In the genomic region with DNA sequence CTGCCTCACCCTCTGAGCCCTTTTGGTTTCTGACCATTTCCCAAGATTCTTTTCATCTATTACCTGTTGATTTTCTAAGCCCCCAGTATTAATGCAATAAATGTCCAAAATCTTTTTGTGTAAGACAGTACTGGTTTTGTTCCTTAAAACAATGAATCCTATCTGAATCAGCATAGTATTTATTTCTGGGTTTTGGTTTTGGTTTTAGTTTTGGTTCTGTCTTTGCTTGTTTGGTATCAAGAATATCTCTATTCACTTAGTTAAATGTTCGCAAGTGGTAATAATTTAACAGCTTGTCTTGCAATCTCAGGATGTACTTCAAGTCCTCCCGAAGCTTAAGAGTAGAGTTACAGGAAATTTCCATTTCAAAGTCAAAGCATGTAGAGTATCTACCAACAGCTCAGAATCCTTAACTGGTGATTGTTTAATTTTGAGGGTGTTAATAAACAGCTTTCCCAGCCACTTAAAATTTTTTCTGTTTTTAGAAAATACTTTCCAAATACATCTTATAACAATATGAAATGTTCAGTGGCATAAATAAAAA, we compare ENCODE assay signal across 15 cellular contexts.
A peak's percentile ranks its signal among the peaks of the same experiment; 100 is the strongest.
DNase-seq lines count a peak whose midpoint lies in the region; ATAC-seq and TF ChIP-seq lines count a peak whose summit lies in the region.
"Had no signal": no experiment of that assay in that cellular context is flagged by ENCODE, and none has a peak within 500 bp of the region (broad histone marks: within the 10 kb centered on the region; RNA-seq: fewer than 3 reads in every experiment).

No MANE protein-coding gene starts in this region.

- peaks cover 5 to 15% of the 10 kb centered on the region in 2 donors for H3K4me1 Mint-ChIP-seq in natural killer cell
- peaks cover 4 to 7% of the 10 kb centered on the region in 2 donors for H3K4me1 Mint-ChIP-seq in natural killer cell treated with Interleukin-12 subunit alpha and Interleukin-12 subunit beta and Interleukin-15 and Interleukin-18, amount 100 ng/mL, for 72 hours (ENCODE audit: low read depth in 2 of 2)
- H3K4me1 Mint-ChIP-seq: CD8-positive, alpha-beta memory T cell had no signal

- no peaks in the 10 kb centered on the region for H3K79me2 ChIP-seq in MM.1S (ENCODE audit: low read length)

- H2AFZ ChIP-seq in MM.1S (ENCODE audit: low read length), result peak overlapping the region; percentile 82

- H3K9me3 Mint-ChIP-seq in natural killer cell, result no peaks in the 10 kb centered on the region
- H3K9me3 Mint-ChIP-seq in natural killer cell treated with Interleukin-12 subunit alpha and Interleukin-12 subunit beta and Interleukin-15 and Interleukin-18, amount 100 ng/mL, for 72 hours, result no peaks in the 10 kb centered on the region
- H3K9me3 Mint-ChIP-seq: activated naive CD4-positive, alpha-beta T cell treated with anti-CD3 and anti-CD28 coated beads for 36 hours; CD8-positive, alpha-beta memory T cell had no signal

- peak overlapping the region; percentile 51 for H3K4me3 ChIP-seq in MM.1S (ENCODE audit: low read length)
- H3K4me3 ChIP-seq in lung, result no peak overlapping the region
- peak overlapping the region; percentile 31 for H3K4me3 ChIP-seq in upper lobe of right lung

- H3K9me2 ChIP-seq in MM.1S (replicated peaks; ENCODE audit: insufficient read depth, low read length), result no peaks in the 10 kb centered on the region

- ATAC-seq in natural killer cell (peak in 1 of 3 donors; percentile 22), lung (ENCODE audit: insufficient read depth, low FRiP score) (peak; percentile 53), upper lobe of right lung (peak; percentile 76)
- no peak for ATAC-seq in natural killer cell treated with Interleukin-12 subunit alpha and Interleukin-12 subunit beta and Interleukin-15 and Interleukin-18, amount 100 ng/mL, for 72 hours

- H3K4me1 ChIP-seq in MM.1S (ENCODE audit: low read length) (peaks cover 23% of the 10 kb centered on the region), lung (ENCODE audit: control insufficient read depth in 2 of 2, insufficient read depth in 2 of 2, low read length in 2 of 2) (peaks cover 0 to 2% of the 10 kb centered on the region in 2 donors), upper lobe of right lung (peaks cover 7% of the 10 kb centered on the region)

- peak overlapping the region; percentile 81 for H3K4me2 ChIP-seq in MM.1S (ENCODE audit: low read depth, low read length)

- H3K36me3 Mint-ChIP-seq in natural killer cell, result no peaks in the 10 kb centered on the region
- H3K36me3 Mint-ChIP-seq in natural killer cell treated with Interleukin-12 subunit alpha and Interleukin-12 subunit beta and Interleukin-15 and Interleukin-18, amount 100 ng/mL, for 72 hours, result no peaks in the 10 kb centered on the region
- H3K36me3 Mint-ChIP-seq: CD8-positive, alpha-beta memory T cell had no signal

- TF ChIP-seq CTCF in natural killer cell (IDR thresholded peaks at IDR 0.05) (no peak), MM.1S (IDR thresholded peaks at IDR 0.05; ENCODE audit: low read length) (no peak), lung (IDR thresholded peaks at IDR 0.05; ENCODE audit: control extremely low read depth, extremely low read depth) (no peak), upper lobe of right lung (IDR thresholded peaks at IDR 0.05) (no peak), GM10248 (IDR thresholded peaks at IDR 0.05; ENCODE audit: control extremely low read depth, extremely low read depth, low read depth, missing control alignments) (no peak)

- H4K20me1 ChIP-seq in MM.1S (ENCODE audit: insufficient read depth, low read length), result no peaks in the 10 kb centered on the region

- H3K27me3 Mint-ChIP-seq in natural killer cell (ENCODE audit: low read depth in 2 of 2), result peaks cover 0 to 6% of the 10 kb centered on the region in 2 donors
- H3K27me3 Mint-ChIP-seq in natural killer cell treated with Interleukin-12 subunit alpha and Interleukin-12 subunit beta and Interleukin-15 and Interleukin-18, amount 100 ng/mL, for 72 hours, result peaks cover 4 to 14% of the 10 kb centered on the region in 2 donors

- H3K36me3 ChIP-seq in MM.1S (replicated peaks; ENCODE audit: insufficient read depth, low read length) (no peaks in the 10 kb centered on the region), lung (ENCODE audit: control insufficient read depth in 2 of 2, insufficient read depth in 2 of 2, low read length in 2 of 2) (no peaks in the 10 kb centered on the region), upper lobe of right lung (no peaks in the 10 kb centered on the region)
- H3K36me3 ChIP-seq: brain microvascular endothelial cell had no signal

- H3K27ac ChIP-seq in MM.1S (ENCODE audit: low read length) (peak overlapping the region; percentile 42; the same call in 1 of the 2 replicates), lung (ENCODE audit: low read depth in 1 of 2, low read length in 1 of 2) (peak overlapping the region in 1 of 2 donors; percentile 80), upper lobe of right lung (peak overlapping the region; percentile 70)
- H3K27ac ChIP-seq: brain microvascular endothelial cell had no signal

- peak overlapping the region; percentile 52 for H3K4me3 Mint-ChIP-seq in natural killer cell
- H3K4me3 Mint-ChIP-seq in natural killer cell treated with Interleukin-12 subunit alpha and Interleukin-12 subunit beta and Interleukin-15 and Interleukin-18, amount 100 ng/mL, for 72 hours, result no peak overlapping the region
- H3K4me3 Mint-ChIP-seq: activated naive CD4-positive, alpha-beta T cell treated with anti-CD3 and anti-CD28 coated beads for 36 hours; CD8-positive, alpha-beta memory T cell had no signal

- H3K9ac ChIP-seq in MM.1S (ENCODE audit: low read length), result peak overlapping the region; percentile 7; the same call in 1 of the 2 replicates

- H3K27me3 ChIP-seq in MM.1S (replicated peaks; ENCODE audit: insufficient read depth, low read length) (no peaks in the 10 kb centered on the region), lung (ENCODE audit: control insufficient read depth, insufficient read depth) (no peaks in the 10 kb centered on the region), upper lobe of right lung (no peaks in the 10 kb centered on the region)
- H3K27me3 ChIP-seq: brain microvascular endothelial cell had no signal

- POLR2A ChIA-PET in GM10248 (lab: Yijun Ruan, JAX), result no interaction called here

- intact Hi-C loops in natural killer cell (cut with micrococcal nuclease), result no loop called here
- intact Hi-C loops in upper lobe of right lung (cut with DNase I), result no loop called here

- no peak for DNase-seq in natural killer cell
- no peak for DNase-seq in natural killer cell treated with Interleukin-12 subunit alpha and Interleukin-12 subunit beta and Interleukin-15 and Interleukin-18, amount 100 ng/mL, for 72 hours (ENCODE audit: low spot score)
- DNase-seq in MM.1S, result peak; percentile 58
- DNase-seq in lung (ENCODE audit: low spot score), result no peak
- no peak for DNase-seq in upper lobe of right lung
- no peak for DNase-seq in ecto neural progenitor cell (ENCODE audit: low spot score)
- DNase-seq in NCI-H446 (lab: John Stamatoyannopoulos, UW), result no peak
- no peak for DNase-seq in GM10248 (ENCODE audit: extremely low spot score)
- DNase-seq: ACHN; activated naive CD4-positive, alpha-beta T cell treated with anti-CD3 and anti-CD28 coated beads for 36 hours; brain microvascular endothelial cell; CD8-positive, alpha-beta memory T cell; hippocampal formation; left cardiac atrium; stimulated activated naive CD4-positive, alpha-beta T cell had no signal

- no peak overlapping the region for H3K27ac Mint-ChIP-seq in natural killer cell
- H3K27ac Mint-ChIP-seq in natural killer cell treated with Interleukin-12 subunit alpha and Interleukin-12 subunit beta and Interleukin-15 and Interleukin-18, amount 100 ng/mL, for 72 hours, result peak overlapping the region in 1 of 2 donors; percentile 10
- H3K27ac Mint-ChIP-seq: activated naive CD4-positive, alpha-beta T cell treated with anti-CD3 and anti-CD28 coated beads for 36 hours; CD8-positive, alpha-beta memory T cell had no signal

- no peaks in the 10 kb centered on the region for H3K9me3 ChIP-seq in MM.1S (replicated peaks; ENCODE audit: insufficient read depth, low read length)
- H3K9me3 ChIP-seq in lung (ENCODE audit: control insufficient read depth in 2 of 2, insufficient read depth in 1 of 2, low read length in 1 of 2), result no peaks in the 10 kb centered on the region
- H3K9me3 ChIP-seq in upper lobe of right lung, result no peaks in the 10 kb centered on the region

- H3F3A ChIP-seq in MM.1S (ENCODE audit: insufficient read depth, low read length), result peaks cover 10% of the 10 kb centered on the region; the same call in 1 of the 2 replicates

- CTCF ChIA-PET in GM10248 (lab: Yijun Ruan, JAX), result interaction anchor here (1.0 kb wide), 1 partner anchor 12 kb away, joined by 3 read pairs; no protein-coding TSS in a partner anchor

- WGBS in lung, 2 donors, result 23 to 39% methylated on average over 2 of the region's 2 CpGs

Comparison
In these comparisons a context has a peak if more than half of its experiments do, and no peak if none do; other contexts are left out.
1. ATAC-seq: peak in lung (single experiment) and upper lobe of right lung (single experiment); none in natural killer cell treated with Interleukin-12 subunit alpha and Interleukin-12 subunit beta and Interleukin-15 and Interleukin-18, amount 100 ng/mL, for 72 hours (0 of 2).